Comparison of ENCODE assay signal across 8 cellular contexts in the genomic region with DNA sequence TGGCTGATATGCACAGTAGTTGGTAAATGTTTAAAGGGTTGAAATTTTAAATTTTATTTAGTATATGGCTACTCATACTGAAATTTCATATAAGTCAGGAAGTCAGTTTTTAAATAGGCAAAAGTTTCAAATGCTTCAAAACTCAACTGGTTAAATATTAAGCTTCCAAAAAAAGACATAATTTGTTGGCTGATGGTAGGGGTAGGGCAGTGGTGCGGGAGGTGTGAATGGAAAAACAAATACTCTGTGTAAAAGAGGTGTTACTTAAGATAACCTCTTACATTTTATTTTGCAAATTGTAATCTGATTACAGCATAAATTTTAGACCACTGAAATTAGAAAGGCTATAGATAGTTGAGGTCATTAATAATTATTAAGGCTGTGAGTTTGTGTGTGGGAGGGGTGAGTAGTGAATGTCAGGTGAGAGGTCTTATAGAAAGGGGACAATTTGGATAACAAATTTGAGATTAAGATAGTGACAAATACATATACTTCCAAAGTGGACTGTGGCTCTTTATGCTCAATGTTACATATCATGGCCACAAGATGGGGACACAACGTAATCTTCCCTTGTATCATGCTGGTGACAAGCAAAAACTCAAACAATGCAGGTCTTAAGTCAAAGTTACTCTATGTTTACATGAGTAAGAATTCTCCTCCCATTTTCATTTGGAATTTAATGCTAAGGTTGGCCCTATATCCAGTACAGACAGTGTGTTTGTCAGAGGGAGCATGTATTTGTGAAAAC. TPM values are rescaled to one million over a fixed set of nuclear protein-coding genes. Genes with fewer than 3 reads are reported as not detected.
A peak's percentile ranks its signal among the peaks of the same experiment; 100 is the strongest.
DNase-seq lines count a peak whose midpoint lies in the region; ATAC-seq and TF ChIP-seq lines count a peak whose summit lies in the region.

No MANE protein-coding gene starts in this region.

- H3K36me3 ChIP-seq in thyroid gland (no peaks in the 10 kb centered on the region), gastroesophageal sphincter (no peaks in the 10 kb centered on the region)

- H3K27ac ChIP-seq in thyroid gland (no peak overlapping the region), gastroesophageal sphincter (no peak overlapping the region)

- H3K4me3 ChIP-seq in thyroid gland (replicated peaks in 1 of 3) (no peak overlapping the region), gastroesophageal sphincter (no peak overlapping the region)

- H3K9me3 Mint-ChIP-seq in natural killer cell treated with Interleukin-12 subunit alpha and Interleukin-12 subunit beta and Interleukin-15 and Interleukin-18, amount 100 ng/mL, for 72 hours, result peaks cover 3% of the 10 kb centered on the region

- 70 to 79% methylated on average over 2 of the region's 2 CpGs for WGBS in thyroid gland, 2 donors
- WGBS in gastroesophageal sphincter (ENCODE audit: low coverage in 1 of 2), 2 donors, result 64 to 68% methylated on average over 2 of the region's 2 CpGs

- H3K27ac Mint-ChIP-seq in natural killer cell treated with Interleukin-12 subunit alpha and Interleukin-12 subunit beta and Interleukin-15 and Interleukin-18, amount 100 ng/mL, for 72 hours, result no peak overlapping the region

- H3K4me3 Mint-ChIP-seq in natural killer cell treated with Interleukin-12 subunit alpha and Interleukin-12 subunit beta and Interleukin-15 and Interleukin-18, amount 100 ng/mL, for 72 hours, result no peak overlapping the region

- no peaks in the 10 kb centered on the region for H3K4me1 Mint-ChIP-seq in natural killer cell treated with Interleukin-12 subunit alpha and Interleukin-12 subunit beta and Interleukin-15 and Interleukin-18, amount 100 ng/mL, for 72 hours (ENCODE audit: low read depth in 2 of 2)

- intact Hi-C loops in thyroid gland (cut with DNase I), result no loop called here

- ATAC-seq in SK-N-SH treated with all-trans-retinoic acid at 6 μM for 48 hours, result peak; percentile 90
- no peak for ATAC-seq in gastroesophageal sphincter
- no peak for ATAC-seq in natural killer cell treated with Interleukin-12 subunit alpha and Interleukin-12 subunit beta and Interleukin-15 and Interleukin-18, amount 100 ng/mL, for 72 hours

- TF ChIP-seq CTCF in thyroid gland (IDR thresholded peaks at IDR 0.05) (no peak), gastroesophageal sphincter (IDR thresholded peaks at IDR 0.05) (peak in 1 of 4 experiments; percentile 26)

- peaks cover 9 to 47% of the 10 kb centered on the region in 2 donors for H3K27me3 Mint-ChIP-seq in natural killer cell treated with Interleukin-12 subunit alpha and Interleukin-12 subunit beta and Interleukin-15 and Interleukin-18, amount 100 ng/mL, for 72 hours

- H3K9me3 ChIP-seq in thyroid gland (no peaks in the 10 kb centered on the region), gastroesophageal sphincter (peaks cover 0 to 4% (median 0%) of the 10 kb centered on the region in 3 donors)

- H3K4me1 ChIP-seq in thyroid gland, result peaks cover 0 to 3% of the 10 kb centered on the region in 2 donors
- H3K4me1 ChIP-seq in gastroesophageal sphincter, result peaks cover 0 to 11% (median 0%) of the 10 kb centered on the region in 3 donors

- H3K36me3 Mint-ChIP-seq in natural killer cell treated with Interleukin-12 subunit alpha and Interleukin-12 subunit beta and Interleukin-15 and Interleukin-18, amount 100 ng/mL, for 72 hours, result peaks cover 7% of the 10 kb centered on the region

- TF ChIP-seq POLR2A in thyroid gland (IDR thresholded peaks at IDR 0.05) (no peak), gastroesophageal sphincter (IDR thresholded peaks at IDR 0.05) (no peak)

- DNase-seq in ELR (ENCODE audit: low read depth) (peak; percentile 69), inferior parietal cortex (ENCODE audit: extremely low spot score) (peak; percentile 44), thyroid gland (no peak)
- no peak for DNase-seq in effector CD8-positive, alpha-beta T cell (lab: John Stamatoyannopoulos, UW)
- no peak for DNase-seq in natural killer cell treated with Interleukin-12 subunit alpha and Interleukin-12 subunit beta and Interleukin-15 and Interleukin-18, amount 100 ng/mL, for 72 hours (ENCODE audit: low spot score)

- TF ChIP-seq RAD21 in Ishikawa (IDR thresholded peaks at IDR 0.05; ENCODE audit: low read depth), result peak; percentile 47; the same call in 1 of the 2 replicates

- no peak for TF ChIP-seq EP300 in Ishikawa (IDR thresholded peaks at IDR 0.05; ENCODE audit: borderline replicate concordance)
- TF ChIP-seq EP300 in gastroesophageal sphincter (IDR thresholded peaks at IDR 0.05), result no peak

- no peaks in the 10 kb centered on the region for H3K27me3 ChIP-seq in thyroid gland
- H3K27me3 ChIP-seq in gastroesophageal sphincter, result no peaks in the 10 kb centered on the region

TF ChIP-seq in Ishikawa, 13 proteins besides CTCF, POLR2A, EP300 and RAD21 (continues in another document):
- TF ChIP-seq TAF1 (IDR thresholded peaks at IDR 0.05; ENCODE audit: low read depth), result no peak
- TF ChIP-seq NFIC (IDR thresholded peaks at IDR 0.05), result no peak
- TF ChIP-seq CREB1 (IDR thresholded peaks at IDR 0.05; ENCODE audit: low read depth), result no peak
- TF ChIP-seq, protein P1, sequence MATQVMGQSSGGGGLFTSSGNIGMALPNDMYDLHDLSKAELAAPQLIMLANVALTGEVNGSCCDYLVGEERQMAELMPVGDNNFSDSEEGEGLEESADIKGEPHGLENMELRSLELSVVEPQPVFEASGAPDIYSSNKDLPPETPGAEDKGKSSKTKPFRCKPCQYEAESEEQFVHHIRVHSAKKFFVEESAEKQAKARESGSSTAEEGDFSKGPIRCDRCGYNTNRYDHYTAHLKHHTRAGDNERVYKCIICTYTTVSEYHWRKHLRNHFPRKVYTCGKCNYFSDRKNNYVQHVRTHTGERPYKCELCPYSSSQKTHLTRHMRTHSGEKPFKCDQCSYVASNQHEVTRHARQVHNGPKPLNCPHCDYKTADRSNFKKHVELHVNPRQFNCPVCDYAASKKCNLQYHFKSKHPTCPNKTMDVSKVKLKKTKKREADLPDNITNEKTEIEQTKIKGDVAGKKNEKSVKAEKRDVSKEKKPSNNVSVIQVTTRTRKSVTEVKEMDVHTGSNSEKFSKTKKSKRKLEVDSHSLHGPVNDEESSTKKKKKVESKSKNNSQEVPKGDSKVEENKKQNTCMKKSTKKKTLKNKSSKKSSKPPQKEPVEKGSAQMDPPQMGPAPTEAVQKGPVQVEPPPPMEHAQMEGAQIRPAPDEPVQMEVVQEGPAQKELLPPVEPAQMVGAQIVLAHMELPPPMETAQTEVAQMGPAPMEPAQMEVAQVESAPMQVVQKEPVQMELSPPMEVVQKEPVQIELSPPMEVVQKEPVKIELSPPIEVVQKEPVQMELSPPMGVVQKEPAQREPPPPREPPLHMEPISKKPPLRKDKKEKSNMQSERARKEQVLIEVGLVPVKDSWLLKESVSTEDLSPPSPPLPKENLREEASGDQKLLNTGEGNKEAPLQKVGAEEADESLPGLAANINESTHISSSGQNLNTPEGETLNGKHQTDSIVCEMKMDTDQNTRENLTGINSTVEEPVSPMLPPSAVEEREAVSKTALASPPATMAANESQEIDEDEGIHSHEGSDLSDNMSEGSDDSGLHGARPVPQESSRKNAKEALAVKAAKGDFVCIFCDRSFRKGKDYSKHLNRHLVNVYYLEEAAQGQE (IDR thresholded peaks at IDR 0.05; ENCODE audit: low read depth), result no peak
- no peak for TF ChIP-seq FOXM1 (IDR thresholded peaks at IDR 0.05; ENCODE audit: borderline replicate concordance, low read depth)
- no peak for TF ChIP-seq CEBPB (IDR thresholded peaks at IDR 0.05)

TF ChIP-seq in SK-N-SH treated with all-trans-retinoic acid at 6 μM for 48 hours, 23 proteins besides CTCF, POLR2A, EP300 and RAD21 (continues in another document):
- TF ChIP-seq PPARA (CRISPR knock-in tag; IDR thresholded peaks at IDR 0.05; ENCODE audit: borderline replicate concordance) (no peak), TSHZ2 (CRISPR knock-in tag; IDR thresholded peaks at IDR 0.05) (no peak), ZFP30 (CRISPR knock-in tag; IDR thresholded peaks at IDR 0.05) (no peak), ISL1 (CRISPR knock-in tag; IDR thresholded peaks at IDR 0.05) (no peak), ARNTL (CRISPR knock-in tag; IDR thresholded peaks at IDR 0.05; ENCODE audit: borderline replicate concordance, low read depth) (no peak), ZNF70 (CRISPR knock-in tag; IDR thresholded peaks at IDR 0.05) (no peak), SNAI2 (CRISPR knock-in tag; IDR thresholded peaks at IDR 0.05) (no peak)

RNA-seq across cellular contexts. Expression of gene OXGR1, which starts 36.6 kb away (rescaled TPM):
- total RNA-seq in thyroid gland (1 to 10 TPM; 1.2 to 6.7 (median 4.4) TPM), gastroesophageal sphincter (under 1 TPM in 3 of 4 donors, not detected in 1; 0.40 to 0.77 (median 0.47) TPM)
- not detected for total RNA-seq in natural killer cell treated with Interleukin-12 subunit alpha and Interleukin-12 subunit beta and Interleukin-15 and Interleukin-18, amount 100 ng/mL, for 72 hours

Comparison
In these comparisons a context has a peak if more than half of its experiments do, and no peak if none do; other contexts are left out.
1. DNase-seq: peak in ELR (single experiment) and inferior parietal cortex (single experiment); none in effector CD8-positive, alpha-beta T cell (single experiment), thyroid gland (0 of 2) and natural killer cell treated with Interleukin-12 subunit alpha and Interleukin-12 subunit beta and Interleukin-15 and Interleukin-18, amount 100 ng/mL, for 72 hours (single experiment).